25 cellular contexts compared by ENCODE assay signal in the genomic region with DNA sequence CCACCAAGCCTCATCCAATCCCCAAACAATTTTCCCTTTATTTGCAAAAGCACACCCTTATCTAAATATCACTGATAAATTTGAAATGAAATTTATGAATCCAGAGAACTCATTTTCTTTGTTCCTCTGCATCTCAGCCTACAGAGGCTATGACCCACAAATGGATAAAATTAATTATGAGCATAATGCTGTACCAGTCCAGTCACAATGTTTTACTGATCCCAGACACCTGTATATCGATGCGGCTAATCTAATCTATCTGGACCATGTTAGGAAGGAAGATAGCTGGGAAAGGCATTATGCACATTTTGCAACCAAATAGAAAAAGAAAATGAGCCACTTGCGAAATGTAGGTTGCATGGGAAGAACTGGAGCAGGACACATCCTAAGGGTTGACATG.
"Had no signal": no experiment of that assay in that cellular context is flagged by ENCODE, and none has a peak within 500 bp of the region (broad histone marks: within the 10 kb centered on the region; RNA-seq: fewer than 3 reads in every experiment).

No MANE protein-coding gene starts in this region.

- ATAC-seq: effector memory CD8-positive, alpha-beta T cell; esophagus mucosa; foreskin keratinocyte; gastrocnemius medialis; gastroesophageal sphincter; heart left ventricle; heart right ventricle had no signal

- H3K9me3 Mint-ChIP-seq: dendritic cell treated with granulocyte-macrophage colony-stimulating factor and Interleukin-4, amounts not matched to agents 40 ng/mL and 50 ng/mL, for 4 days; effector memory CD8-positive, alpha-beta T cell; endodermal cell had no signal

- H3K4me3 Mint-ChIP-seq: dendritic cell treated with granulocyte-macrophage colony-stimulating factor and Interleukin-4, amounts not matched to agents 40 ng/mL and 50 ng/mL, for 4 days; effector memory CD8-positive, alpha-beta T cell; endodermal cell had no signal

- H3K27ac ChIP-seq: colonic mucosa, coronary artery, dorsolateral prefrontal cortex, epithelial cell of prostate, esophagus muscularis mucosa, esophagus squamous epithelium, foreskin keratinocyte, gastrocnemius medialis, gastroesophageal sphincter, heart left ventricle, heart right ventricle had no signal

- H3K4me1 ChIP-seq: colonic mucosa, esophagus muscularis mucosa, esophagus squamous epithelium, foreskin keratinocyte, gastrocnemius medialis, gastroesophageal sphincter, heart left ventricle, heart right ventricle had no signal

- H3K27ac Mint-ChIP-seq: dendritic cell treated with granulocyte-macrophage colony-stimulating factor and Interleukin-4, amounts not matched to agents 40 ng/mL and 50 ng/mL, for 4 days; effector memory CD8-positive, alpha-beta T cell; endodermal cell had no signal

- H3K4me3 ChIP-seq: colonic mucosa, coronary artery, dorsolateral prefrontal cortex, esophagus muscularis mucosa, esophagus squamous epithelium, gastrocnemius medialis, gastroesophageal sphincter, heart left ventricle, heart right ventricle had no signal

- H3K27me3 ChIP-seq: colonic mucosa, dorsolateral prefrontal cortex, esophagus muscularis mucosa, esophagus squamous epithelium, foreskin keratinocyte, gastrocnemius medialis, gastroesophageal sphincter, heart left ventricle, heart right ventricle had no signal

- DNase-seq: colonic mucosa; cortex of kidney; dermis blood vessel endothelial cell; dorsolateral prefrontal cortex; effector CD4-positive, alpha-beta T cell; effector CD8-positive, alpha-beta T cell; effector memory CD4-positive, alpha-beta T cell; effector memory CD8-positive, alpha-beta T cell; endodermal cell; erythroblast; esophagus squamous epithelium; foreskin fibroblast; foreskin keratinocyte; foreskin melanocyte; gastrocnemius medialis; glutamatergic neuron; head of caudate nucleus; heart left ventricle; heart right ventricle had no signal

- H3K36me3 ChIP-seq: colonic mucosa, esophagus muscularis mucosa, esophagus squamous epithelium, gastrocnemius medialis, gastroesophageal sphincter, heart left ventricle, heart right ventricle had no signal

- H3K9me3 ChIP-seq: colonic mucosa, esophagus muscularis mucosa, esophagus squamous epithelium, gastrocnemius medialis, gastroesophageal sphincter, heart left ventricle, heart right ventricle had no signal

- H3K27me3 Mint-ChIP-seq: dendritic cell treated with granulocyte-macrophage colony-stimulating factor and Interleukin-4, amounts not matched to agents 40 ng/mL and 50 ng/mL, for 4 days; effector memory CD8-positive, alpha-beta T cell had no signal

- H3K4me1 Mint-ChIP-seq: endodermal cell had no signal
